Comparison of ENCODE assay signal across 1 cellular context in the genomic region with DNA sequence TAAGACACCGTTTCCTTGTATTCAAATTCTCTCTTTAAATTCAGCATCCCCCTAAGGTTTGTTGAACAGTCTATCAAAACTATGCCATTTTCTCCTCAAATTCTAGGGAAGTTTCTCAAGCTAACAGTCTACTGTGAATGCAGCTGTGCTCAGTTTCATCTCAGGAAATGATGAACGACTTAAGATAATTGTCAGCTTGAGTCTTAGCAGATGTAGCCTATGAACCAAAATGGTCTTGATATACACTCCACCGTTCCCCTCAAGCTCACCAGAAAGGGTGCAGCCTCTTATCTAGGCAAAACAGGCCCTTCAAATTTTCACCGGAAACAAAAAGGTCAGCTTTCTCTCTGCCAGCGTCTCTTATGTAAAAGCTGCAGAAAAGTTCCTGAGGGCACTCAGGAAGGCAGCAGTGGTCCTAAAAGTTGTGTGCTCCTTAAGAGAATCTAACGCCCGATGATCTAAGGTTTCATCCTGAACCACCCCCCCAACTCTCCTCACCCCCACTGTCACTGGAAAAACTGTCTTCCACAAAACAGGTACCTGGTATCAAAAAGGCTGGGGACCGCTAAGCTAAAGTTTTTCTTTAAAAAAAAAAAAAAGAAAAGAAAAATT.
TF ChIP-seq lines count a peak whose summit lies in the region.

No MANE protein-coding gene starts in this region.

TF ChIP-seq in K562, 482 proteins besides CTCF, POLR2A, EP300 and RAD21 (continued from another document and continues in another):
- TF ChIP-seq MGA (IDR thresholded peaks at IDR 0.05) = no peak
- TF ChIP-seq, protein P1, sequence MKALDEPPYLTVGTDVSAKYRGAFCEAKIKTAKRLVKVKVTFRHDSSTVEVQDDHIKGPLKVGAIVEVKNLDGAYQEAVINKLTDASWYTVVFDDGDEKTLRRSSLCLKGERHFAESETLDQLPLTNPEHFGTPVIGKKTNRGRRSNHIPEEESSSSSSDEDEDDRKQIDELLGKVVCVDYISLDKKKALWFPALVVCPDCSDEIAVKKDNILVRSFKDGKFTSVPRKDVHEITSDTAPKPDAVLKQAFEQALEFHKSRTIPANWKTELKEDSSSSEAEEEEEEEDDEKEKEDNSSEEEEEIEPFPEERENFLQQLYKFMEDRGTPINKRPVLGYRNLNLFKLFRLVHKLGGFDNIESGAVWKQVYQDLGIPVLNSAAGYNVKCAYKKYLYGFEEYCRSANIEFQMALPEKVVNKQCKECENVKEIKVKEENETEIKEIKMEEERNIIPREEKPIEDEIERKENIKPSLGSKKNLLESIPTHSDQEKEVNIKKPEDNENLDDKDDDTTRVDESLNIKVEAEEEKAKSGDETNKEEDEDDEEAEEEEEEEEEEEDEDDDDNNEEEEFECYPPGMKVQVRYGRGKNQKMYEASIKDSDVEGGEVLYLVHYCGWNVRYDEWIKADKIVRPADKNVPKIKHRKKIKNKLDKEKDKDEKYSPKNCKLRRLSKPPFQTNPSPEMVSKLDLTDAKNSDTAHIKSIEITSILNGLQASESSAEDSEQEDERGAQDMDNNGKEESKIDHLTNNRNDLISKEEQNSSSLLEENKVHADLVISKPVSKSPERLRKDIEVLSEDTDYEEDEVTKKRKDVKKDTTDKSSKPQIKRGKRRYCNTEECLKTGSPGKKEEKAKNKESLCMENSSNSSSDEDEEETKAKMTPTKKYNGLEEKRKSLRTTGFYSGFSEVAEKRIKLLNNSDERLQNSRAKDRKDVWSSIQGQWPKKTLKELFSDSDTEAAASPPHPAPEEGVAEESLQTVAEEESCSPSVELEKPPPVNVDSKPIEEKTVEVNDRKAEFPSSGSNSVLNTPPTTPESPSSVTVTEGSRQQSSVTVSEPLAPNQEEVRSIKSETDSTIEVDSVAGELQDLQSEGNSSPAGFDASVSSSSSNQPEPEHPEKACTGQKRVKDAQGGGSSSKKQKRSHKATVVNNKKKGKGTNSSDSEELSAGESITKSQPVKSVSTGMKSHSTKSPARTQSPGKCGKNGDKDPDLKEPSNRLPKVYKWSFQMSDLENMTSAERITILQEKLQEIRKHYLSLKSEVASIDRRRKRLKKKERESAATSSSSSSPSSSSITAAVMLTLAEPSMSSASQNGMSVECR (CRISPR knock-in tag; IDR thresholded peaks at IDR 0.05) = no peak; the same call in 1 of the 2 replicates
- no peak for TF ChIP-seq NCOA4 (IDR thresholded peaks at IDR 0.05; ENCODE audit: partially characterized antibody)
- TF ChIP-seq ZNF707 (CRISPR knock-in tag; conservative IDR thresholded peaks at IDR 0.05) = no peak
- TF ChIP-seq LEF1 (IDR thresholded peaks at IDR 0.05) = peak; percentile 87
- no peak for TF ChIP-seq ZNF77 (CRISPR knock-in tag; IDR thresholded peaks at IDR 0.05)
- TF ChIP-seq POLR3A (IDR thresholded peaks at IDR 0.05; ENCODE audit: borderline replicate concordance, extremely low read depth, insufficient read depth, insufficient read length) = no peak
- TF ChIP-seq TSHZ1 (CRISPR knock-in tag; IDR thresholded peaks at IDR 0.05) = no peak
- no peak for TF ChIP-seq SMAD1 (IDR thresholded peaks at IDR 0.05; ENCODE audit: low read depth, low read length, partially characterized antibody)
- TF ChIP-seq, protein P2, sequence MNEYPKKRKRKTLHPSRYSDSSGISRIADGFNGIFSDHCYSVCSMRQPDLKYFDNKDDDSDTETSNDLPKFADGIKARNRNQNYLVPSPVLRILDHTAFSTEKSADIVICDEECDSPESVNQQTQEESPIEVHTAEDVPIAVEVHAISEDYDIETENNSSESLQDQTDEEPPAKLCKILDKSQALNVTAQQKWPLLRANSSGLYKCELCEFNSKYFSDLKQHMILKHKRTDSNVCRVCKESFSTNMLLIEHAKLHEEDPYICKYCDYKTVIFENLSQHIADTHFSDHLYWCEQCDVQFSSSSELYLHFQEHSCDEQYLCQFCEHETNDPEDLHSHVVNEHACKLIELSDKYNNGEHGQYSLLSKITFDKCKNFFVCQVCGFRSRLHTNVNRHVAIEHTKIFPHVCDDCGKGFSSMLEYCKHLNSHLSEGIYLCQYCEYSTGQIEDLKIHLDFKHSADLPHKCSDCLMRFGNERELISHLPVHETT (CRISPR knock-in tag; conservative IDR thresholded peaks at IDR 0.05 in 1 of 2, IDR thresholded peaks at IDR 0.05 in 1 of 2) = no peak
- TF ChIP-seq EGR1 (conservative IDR thresholded peaks at IDR 0.05) = no peak
- TF ChIP-seq ESRRA (IDR thresholded peaks at IDR 0.05; ENCODE audit: borderline replicate concordance, low read depth) = peak; percentile 47; the same call in 1 of the 2 replicates
- TF ChIP-seq ZNF23 (CRISPR knock-in tag; IDR thresholded peaks at IDR 0.05) = no peak
- TF ChIP-seq, protein P3, sequence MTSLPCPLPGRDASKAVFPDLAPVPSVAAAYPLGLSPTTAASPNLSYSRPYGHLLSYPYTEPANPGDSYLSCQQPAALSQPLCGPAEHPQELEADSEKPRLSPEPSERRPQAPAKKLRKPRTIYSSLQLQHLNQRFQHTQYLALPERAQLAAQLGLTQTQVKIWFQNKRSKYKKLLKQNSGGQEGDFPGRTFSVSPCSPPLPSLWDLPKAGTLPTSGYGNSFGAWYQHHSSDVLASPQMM (CRISPR knock-in tag; IDR thresholded peaks at IDR 0.05) = no peak
- TF ChIP-seq ARID2 (IDR thresholded peaks at IDR 0.05) = no peak
- TF ChIP-seq HIVEP1 (CRISPR knock-in tag; IDR thresholded peaks at IDR 0.05) = no peak
- no peak for TF ChIP-seq XRCC4 (IDR thresholded peaks at IDR 0.05; ENCODE audit: extremely low read depth, insufficient read depth, insufficient read length)
- TF ChIP-seq SUPT5H (IDR thresholded peaks at IDR 0.05) = peak; percentile 42; the same call in 1 of the 2 replicates
- no peak for TF ChIP-seq U2AF1 (optimal IDR thresholded peaks at IDR 0.05; ENCODE audit: low read depth, low read length)
- TF ChIP-seq SIN3B (IDR thresholded peaks at IDR 0.05; ENCODE audit: low read depth) = no peak
- TF ChIP-seq GATAD2A (IDR thresholded peaks at IDR 0.05) = no peak
- TF ChIP-seq LCOR (CRISPR knock-in tag; IDR thresholded peaks at IDR 0.05) = peak; percentile 84; the same call in 1 of the 2 replicates
- no peak for TF ChIP-seq SAFB2 (IDR thresholded peaks at IDR 0.05; ENCODE audit: borderline replicate concordance, low read depth, low read length, severe bottlenecking)
- no peak for TF ChIP-seq ATF7 (IDR thresholded peaks at IDR 0.05)
- TF ChIP-seq GATAD2B (IDR thresholded peaks at IDR 0.05; ENCODE audit: borderline replicate concordance) = peak; percentile 76; the same call in 1 of the 2 replicates
- TF ChIP-seq ZNF76 (CRISPR knock-in tag; IDR thresholded peaks at IDR 0.05; ENCODE audit: borderline replicate concordance) = no peak
- TF ChIP-seq ZBED1 (IDR thresholded peaks at IDR 0.05) = peak; percentile 82; the same call in 1 of the 2 replicates
- peak; percentile 58; the same call in 1 of the 2 replicates for TF ChIP-seq MXI1 (IDR thresholded peaks at IDR 0.05; ENCODE audit: low read depth, low read length)
- TF ChIP-seq, protein P4, sequence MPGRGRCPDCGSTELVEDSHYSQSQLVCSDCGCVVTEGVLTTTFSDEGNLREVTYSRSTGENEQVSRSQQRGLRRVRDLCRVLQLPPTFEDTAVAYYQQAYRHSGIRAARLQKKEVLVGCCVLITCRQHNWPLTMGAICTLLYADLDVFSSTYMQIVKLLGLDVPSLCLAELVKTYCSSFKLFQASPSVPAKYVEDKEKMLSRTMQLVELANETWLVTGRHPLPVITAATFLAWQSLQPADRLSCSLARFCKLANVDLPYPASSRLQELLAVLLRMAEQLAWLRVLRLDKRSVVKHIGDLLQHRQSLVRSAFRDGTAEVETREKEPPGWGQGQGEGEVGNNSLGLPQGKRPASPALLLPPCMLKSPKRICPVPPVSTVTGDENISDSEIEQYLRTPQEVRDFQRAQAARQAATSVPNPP (IDR thresholded peaks at IDR 0.05; ENCODE audit: borderline replicate concordance, insufficient read depth, insufficient read length) = no peak
- no peak for TF ChIP-seq SREBF1 (IDR thresholded peaks at IDR 0.05; ENCODE audit: borderline replicate concordance, low read depth, low read length)
- no peak for TF ChIP-seq CHD4 (IDR thresholded peaks at IDR 0.05; ENCODE audit: insufficient read depth, insufficient replicate concordance, low read depth, low read length, poor library complexity, severe bottlenecking)
- no peak for TF ChIP-seq RFX1 (IDR thresholded peaks at IDR 0.05)
- TF ChIP-seq ZEB2 (IDR thresholded peaks at IDR 0.05) = no peak; the same call in 1 of the 2 replicates
- TF ChIP-seq RBM17 (IDR thresholded peaks at IDR 0.05; ENCODE audit: borderline replicate concordance, low read depth, low read length) = no peak
- no peak for TF ChIP-seq RUNX1 (IDR thresholded peaks at IDR 0.05; ENCODE audit: low read depth)
